Comparison of ENCODE assay signal across 16 cellular contexts in genomic region chr16:17204248-17205043, GRCh38.
"Had no signal": no experiment of that assay in that cellular context is flagged by ENCODE, and none has a peak within 500 bp of the region (broad histone marks: within the 10 kb centered on the region; RNA-seq: fewer than 3 reads in every experiment).

No MANE protein-coding gene starts in this region.

- H3K27me3 Mint-ChIP-seq: activated CD4-positive, alpha-beta T cell treated with anti-CD3 and anti-CD28 coated beads, Interleukin-2, amount 10 ng/mL, durations not matched to agents 7 days and 5 days; memory B cell; naive B cell had no signal

- H3K27me3 ChIP-seq: ascending aorta, tibial artery had no signal

- H3K4me3 Mint-ChIP-seq: activated CD4-positive, alpha-beta T cell treated with anti-CD3 and anti-CD28 coated beads, Interleukin-2, amount 10 ng/mL, durations not matched to agents 7 days and 5 days; activated CD8-positive, alpha-beta T cell treated with anti-CD3 and anti-CD28 coated beads, Interleukin-2, amount 10 ng/mL, durations not matched to agents 7 days and 5 days; memory B cell; T-helper 2 cell treated with Interferon-gamma antibody and Interleukin-4, amounts not matched to agents 5 μg/mL and 100 μg/mL, for 36 hours had no signal

- H3K9me3 ChIP-seq: ascending aorta, mucosa of descending colon, tibial artery had no signal

- DNase-seq: activated CD4-positive, alpha-beta T cell treated with anti-CD3 and anti-CD28 coated beads, Interleukin-2, amount 10 ng/mL, durations not matched to agents 7 days and 5 days; activated CD8-positive, alpha-beta memory T cell treated with anti-CD3 and anti-CD28 coated beads, Interleukin-2, amount 50 U/mL, for 48 hours; activated CD8-positive, alpha-beta T cell treated with anti-CD3 and anti-CD28 coated beads, Interleukin-2, amount 10 ng/mL, durations not matched to agents 7 days and 5 days; activated effector memory CD4-positive, alpha-beta T cell treated with anti-CD3 and anti-CD28 coated beads, Interleukin-2, amount 50 U/mL, for 16 hours; activated naive CD4-positive, alpha-beta T cell treated with anti-CD3 and anti-CD28 coated beads, Interleukin-2, amount 50 U/mL, for 16 hours; activated T-cell treated with anti-CD3 and anti-CD28 coated beads, Interleukin-2, amount 50 U/mL, for 48 hours; kidney; mucosa of descending colon; naive B cell; stimulated activated CD4-positive, alpha-beta T cell treated with anti-CD3 and anti-CD28 coated beads, Interleukin-2, amount 100 ng/mL, for 24 hours; stimulated activated naive CD8-positive, alpha-beta T cell treated with anti-CD3 and anti-CD28 coated beads, Interleukin-15, Interleukin-2, amounts not matched to agents 100 U/mL and 50 U/mL, for 24 hours; tibial artery had no signal

- H3K4me1 ChIP-seq: ascending aorta had no signal

- H3K4me3 ChIP-seq: ascending aorta, coronary artery, mucosa of descending colon, tibial artery had no signal

- H3K9me3 Mint-ChIP-seq: activated CD4-positive, alpha-beta T cell treated with anti-CD3 and anti-CD28 coated beads, Interleukin-2, amount 10 ng/mL, durations not matched to agents 7 days and 5 days; memory B cell; naive B cell; T-helper 2 cell treated with Interferon-gamma antibody and Interleukin-4, amounts not matched to agents 5 μg/mL and 100 μg/mL, for 36 hours had no signal

- H3K27ac ChIP-seq: ascending aorta, coronary artery, tibial artery had no signal

- H3K27ac Mint-ChIP-seq: activated CD4-positive, alpha-beta T cell treated with anti-CD3 and anti-CD28 coated beads, Interleukin-2, amount 10 ng/mL, durations not matched to agents 7 days and 5 days; activated CD8-positive, alpha-beta T cell treated with anti-CD3 and anti-CD28 coated beads, Interleukin-2, amount 10 ng/mL, durations not matched to agents 7 days and 5 days; memory B cell; T-helper 2 cell treated with Interferon-gamma antibody and Interleukin-4, amounts not matched to agents 5 μg/mL and 100 μg/mL, for 36 hours had no signal
